31 cellular contexts compared by ENCODE assay signal in the genomic region with DNA sequence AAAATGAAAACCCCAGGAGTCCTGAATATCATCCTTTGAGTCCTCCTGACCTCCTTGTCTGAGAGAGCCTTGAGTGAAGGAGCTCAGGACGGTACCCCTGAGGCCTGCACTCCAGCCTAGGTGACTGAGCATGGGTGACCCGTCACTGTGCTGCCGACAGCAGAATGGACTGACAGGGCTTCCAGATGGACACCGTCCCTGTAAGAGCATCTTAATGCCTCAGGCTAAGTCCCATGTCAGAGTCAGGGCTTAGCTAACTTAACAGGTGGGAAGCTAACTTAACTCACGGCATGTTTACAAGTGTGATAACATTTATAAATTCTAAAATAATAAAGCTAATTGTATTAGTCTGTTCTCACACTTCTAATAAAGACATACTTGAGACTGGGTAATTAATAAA.
"Had no signal": no experiment of that assay in that cellular context is flagged by ENCODE, and none has a peak within 500 bp of the region (broad histone marks: within the 10 kb centered on the region; RNA-seq: fewer than 3 reads in every experiment).

No MANE protein-coding gene starts in this region.

- H3K27ac ChIP-seq: PC-9, RWPE1 had no signal

- ATAC-seq: activated CD8-positive, alpha-beta T cell treated with anti-CD3 and anti-CD28 coated beads, Interleukin-2, amount 10 ng/mL, durations not matched to agents 7 days and 5 days; activated naive CD8-positive, alpha-beta T cell treated with anti-CD3 and anti-CD28 coated beads, Interleukin-2, amount 50 U/mL, for 24 hours; Right ventricle myocardium inferior; SK-N-SH treated with all-trans-retinoic acid at 6 μM for 48 hours; T-cell had no signal

- H3K4me1 Mint-ChIP-seq: brain had no signal

- H3K9me3 Mint-ChIP-seq: activated CD4-positive, alpha-beta T cell treated with anti-CD3 and anti-CD28 coated beads, Interleukin-2, amount 10 ng/mL, durations not matched to agents 24 days and 14 days; activated naive CD8-positive, alpha-beta T cell treated with anti-CD3 and anti-CD28 coated beads, Interleukin-2, amount 50 U/mL, for 24 hours; activated T-cell treated with anti-CD3 and anti-CD28 coated beads, Interleukin-2, amount 50 U/mL, for 24 hours; activated T-helper 2 cell treated with anti-CD3 and anti-CD28 coated beads, Interferon-gamma antibody, Interleukin-2, Interleukin-4, amounts not matched to agents 10 μg/mL and 5 μg/mL and 100 μg/mL, durations not matched to agents 14 hours and 24 hours and 36 hours; T-cell had no signal

- DNase-seq: activated CD4-positive, alpha-beta T cell treated with anti-CD3 and anti-CD28 coated beads, Interleukin-2, amount 10 ng/mL, durations not matched to agents 24 days and 14 days; activated CD4-positive, alpha-beta T cell treated with anti-CD3 and anti-CD28 coated beads, Interleukin-2, amount 50 U/mL, for 48 hours; activated CD8-positive, alpha-beta T cell treated with anti-CD3 and anti-CD28 coated beads, Interleukin-2, amount 10 ng/mL, durations not matched to agents 7 days and 5 days; activated gamma-delta T cell; activated naive CD4-positive, alpha-beta T cell treated with Interleukin-2 at 50 U/mL for 16 hours; activated naive CD8-positive, alpha-beta T cell treated with anti-CD3 and anti-CD28 coated beads, Interleukin-2, amount 50 U/mL, for 24 hours; activated T-cell treated with anti-CD3 and anti-CD28 coated beads, Interleukin-2, amount 50 U/mL, for 24 hours; anterior cingulate cortex; caudate nucleus; cerebellar nuclear complex; NCI-H1105; NCI-H1417 treated with DMSO at 0.1 percent for 48 hours; NCI-H187 treated with DMSO at 0.1 percent for 48 hours; NCI-H2081; NCI-H2171 treated with DMSO at 0.1 percent for 48 hours; NCI-H2227 treated with DMSO at 0.1 percent for 48 hours; NCI-H446; NCI-H510A treated with DMSO at 0.1 percent for 48 hours; NCI-H526 treated with DMSO at 0.1 percent for 48 hours; NCI-H774; PC-9; SIG-M5; T-cell; T-helper 2 cell; T-helper 9 cell had no signal

- H3K27me3 Mint-ChIP-seq: activated CD4-positive, alpha-beta T cell treated with anti-CD3 and anti-CD28 coated beads, Interleukin-2, amount 10 ng/mL, durations not matched to agents 24 days and 14 days; activated naive CD8-positive, alpha-beta T cell; activated T-cell treated with anti-CD3 and anti-CD28 coated beads, Interleukin-2, amount 50 U/mL, for 24 hours; T-cell had no signal

- H3K4me2 ChIP-seq: PC-9 had no signal

- H3K4me3 Mint-ChIP-seq: activated CD4-positive, alpha-beta T cell treated with anti-CD3 and anti-CD28 coated beads, Interleukin-2, amount 10 ng/mL, durations not matched to agents 24 days and 14 days; activated CD8-positive, alpha-beta T cell treated with anti-CD3 and anti-CD28 coated beads, Interleukin-2, amount 10 ng/mL, durations not matched to agents 7 days and 5 days; activated naive CD8-positive, alpha-beta T cell; activated naive CD8-positive, alpha-beta T cell treated with anti-CD3 and anti-CD28 coated beads, Interleukin-2, amount 50 U/mL, for 24 hours; activated T-cell treated with anti-CD3 and anti-CD28 coated beads, Interleukin-2, amount 50 U/mL, for 24 hours; brain; T-cell had no signal

- H3K27ac Mint-ChIP-seq: activated CD4-positive, alpha-beta T cell treated with anti-CD3 and anti-CD28 coated beads, Interleukin-2, amount 10 ng/mL, durations not matched to agents 24 days and 14 days; activated CD8-positive, alpha-beta T cell treated with anti-CD3 and anti-CD28 coated beads, Interleukin-2, amount 10 ng/mL, durations not matched to agents 7 days and 5 days; activated naive CD8-positive, alpha-beta T cell; activated naive CD8-positive, alpha-beta T cell treated with anti-CD3 and anti-CD28 coated beads, Interleukin-2, amount 50 U/mL, for 24 hours; activated T-cell treated with anti-CD3 and anti-CD28 coated beads, Interleukin-2, amount 50 U/mL, for 24 hours; activated T-helper 2 cell treated with anti-CD3 and anti-CD28 coated beads, Interferon-gamma antibody, Interleukin-2, Interleukin-4, amounts not matched to agents 10 μg/mL and 5 μg/mL and 100 μg/mL, durations not matched to agents 14 hours and 24 hours and 36 hours; brain; T-cell had no signal

- H3K4me3 ChIP-seq: PC-9 had no signal

- H3K36me3 Mint-ChIP-seq: activated naive CD8-positive, alpha-beta T cell; brain; T-cell had no signal

- H2AFZ ChIP-seq: PC-9 had no signal
